In the genomic region with DNA sequence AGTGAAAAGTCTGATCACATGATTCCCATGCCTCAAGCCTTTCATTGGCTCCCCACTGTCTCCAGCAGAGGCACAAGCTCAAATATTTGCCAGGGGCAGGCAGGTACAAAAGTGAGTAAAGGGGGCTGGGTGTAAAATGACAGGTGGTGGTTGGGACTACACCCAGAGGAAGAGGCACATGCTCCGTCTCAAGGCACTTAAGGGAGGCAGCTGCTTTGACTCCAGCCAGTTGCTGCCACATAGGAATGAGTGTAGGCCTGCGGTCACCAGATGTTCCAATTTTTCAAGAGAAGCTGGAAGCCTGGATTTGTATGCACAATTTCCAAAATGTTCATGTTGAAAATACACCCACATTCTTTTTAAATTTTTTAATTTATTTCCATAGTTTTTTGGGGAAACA, we compare ENCODE assay signal across 11 cellular contexts.
"Had no signal": no experiment of that assay in that cellular context is flagged by ENCODE, and none has a peak within 500 bp of the region (broad histone marks: within the 10 kb centered on the region; RNA-seq: fewer than 3 reads in every experiment).

No MANE protein-coding gene starts in this region.

- DNase-seq: activated CD4-positive, alpha-beta T cell treated with anti-CD3 and anti-CD28 coated beads, Interleukin-2, amount 50 U/mL, for 1 hour; activated T-cell treated with anti-CD3 and anti-CD28 coated beads for 4 hours; amygdala; brain microvascular endothelial cell; effector memory CD4-positive, alpha-beta T cell; gastrocnemius medialis; kidney; mesendoderm; pancreas; stimulated activated CD4-positive, alpha-beta T cell treated with anti-CD3 and anti-CD28 coated beads, Interleukin-4, amount 100 ng/mL, for 4 hours; stimulated activated naive CD8-positive, alpha-beta T cell treated with anti-CD3 and anti-CD28 coated beads, Interleukin-15, amount 100 ng/mL, for 72 hours had no signal

- ATAC-seq: gastrocnemius medialis; pancreas; stimulated activated naive CD8-positive, alpha-beta T cell treated with anti-CD3 and anti-CD28 coated beads, Interleukin-15, amount 100 ng/mL, for 72 hours had no signal
